7 cellular contexts compared by ENCODE assay signal in the genomic region with DNA sequence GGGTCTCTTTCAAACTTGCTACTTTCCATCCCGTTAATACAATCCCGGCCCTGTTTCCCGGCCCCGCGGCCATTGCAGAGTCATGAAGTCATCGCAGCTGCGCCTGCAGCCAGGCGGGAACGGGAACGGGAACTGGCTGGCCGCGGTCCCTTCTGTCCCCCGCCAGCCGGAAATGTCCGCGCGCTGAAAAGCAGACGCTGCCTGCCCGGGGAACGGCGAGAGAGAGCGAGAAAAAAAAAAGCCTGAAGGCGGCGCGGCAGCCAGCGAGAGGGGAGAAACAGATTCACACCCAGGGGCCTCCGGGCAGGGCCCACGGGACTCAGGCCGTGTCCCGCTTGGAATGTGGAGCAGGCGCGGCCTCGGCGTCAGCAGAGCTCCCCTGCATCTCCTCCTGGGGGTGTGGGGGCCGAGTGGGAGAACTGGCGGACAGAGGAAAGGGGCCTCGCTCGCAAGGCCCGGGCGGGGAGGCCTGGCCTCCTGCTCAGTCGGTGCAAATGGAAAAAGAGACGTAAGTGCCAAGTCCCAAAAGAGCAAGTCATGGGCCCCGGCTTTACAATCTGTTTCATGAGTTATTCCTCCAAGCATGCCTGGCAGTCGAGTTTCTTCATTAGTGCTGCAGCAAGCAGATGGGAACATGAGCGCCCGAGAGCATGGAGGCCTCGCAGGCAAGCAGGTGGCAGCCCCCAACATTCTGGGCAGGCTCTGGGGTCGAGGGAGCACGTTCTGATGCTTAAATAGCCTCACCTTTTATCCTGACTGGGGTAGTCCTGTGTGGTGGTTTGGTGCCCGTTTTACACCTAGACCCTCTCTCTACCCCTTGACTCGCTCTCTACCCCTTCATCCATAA.
DNase-seq lines count a peak whose midpoint lies in the region; ATAC-seq and TF ChIP-seq lines count a peak whose summit lies in the region.

No MANE protein-coding gene starts in this region.

- peak; percentile 66 for DNase-seq in HCEC 1CT
- DNase-seq in fibroblast of gingiva (ENCODE audit: low read depth): peak; percentile 87
- DNase-seq in middle frontal gyrus (ENCODE audit: extremely low spot score, low spot score): peak; percentile 73
- DNase-seq in upper lobe of left lung: peak; percentile 59 to 91

- TF ChIP-seq POLR2A in upper lobe of left lung (IDR thresholded peaks at IDR 0.05): no peak

- TF ChIP-seq EP300 in upper lobe of left lung (IDR thresholded peaks at IDR 0.05): no peak

- no peaks in the 10 kb centered on the region for H3K36me3 ChIP-seq in upper lobe of left lung

- peak overlapping the region; percentile 56 to 80 (median 71) for H3K27ac ChIP-seq in upper lobe of left lung

- peak in 1 of 6 experiments; percentile 24 for TF ChIP-seq CTCF in upper lobe of left lung (IDR thresholded peaks at IDR 0.05)

- no peaks in the 10 kb centered on the region for H3K27me3 ChIP-seq in upper lobe of left lung

- no peaks in the 10 kb centered on the region for H3K9me3 ChIP-seq in upper lobe of left lung

- WGBS in upper lobe of left lung, 2 donors: 19 to 26% methylated on average over 31 to 51 of the region's 51 CpGs

- ATAC-seq in SK-N-SH treated with all-trans-retinoic acid at 6 μM for 48 hours (peak; percentile 86), upper lobe of left lung (ENCODE audit: low FRiP score in 2 of 2) (peak; percentile 62 to 96), HG03378 (IDR thresholded peaks at IDR 0.05; ENCODE audit: unreplicated experiment) (no peak), GM18873 (IDR thresholded peaks at IDR 0.05; ENCODE audit: low FRiP score, unreplicated experiment) (no peak)

- H3K4me1 ChIP-seq in upper lobe of left lung: peaks cover 0 to 14% (median 2%) of the 10 kb centered on the region in 4 donors

- peak overlapping the region in 3 of 4 donors; percentile 16 to 42 (median 38) for H3K4me3 ChIP-seq in upper lobe of left lung

TF ChIP-seq in SK-N-SH treated with all-trans-retinoic acid at 6 μM for 48 hours, 23 proteins besides CTCF, POLR2A, EP300 and RAD21:
- TF ChIP-seq GLIS3 (CRISPR knock-in tag; IDR thresholded peaks at IDR 0.05) (no peak), ISL1 (CRISPR knock-in tag; IDR thresholded peaks at IDR 0.05) (no peak), ZNF70 (CRISPR knock-in tag; IDR thresholded peaks at IDR 0.05) (no peak), SNAI2 (CRISPR knock-in tag; IDR thresholded peaks at IDR 0.05) (no peak), ZFP30 (CRISPR knock-in tag; IDR thresholded peaks at IDR 0.05) (no peak), TOX (CRISPR knock-in tag; IDR thresholded peaks at IDR 0.05; ENCODE audit: borderline replicate concordance) (no peak), ARNTL (CRISPR knock-in tag; IDR thresholded peaks at IDR 0.05; ENCODE audit: borderline replicate concordance, low read depth) (no peak), BACH2 (CRISPR knock-in tag; IDR thresholded peaks at IDR 0.05; ENCODE audit: borderline replicate concordance) (no peak), ZNF8 (CRISPR knock-in tag; IDR thresholded peaks at IDR 0.05) (no peak), ZNF565 (CRISPR knock-in tag; conservative IDR thresholded peaks at IDR 0.05; ENCODE audit: low read depth) (no peak), ZFP3 (CRISPR knock-in tag; IDR thresholded peaks at IDR 0.05) (no peak), PPARA (CRISPR knock-in tag; IDR thresholded peaks at IDR 0.05; ENCODE audit: borderline replicate concordance) (no peak), RARB (CRISPR knock-in tag; IDR thresholded peaks at IDR 0.05) (no peak), CREB5 (CRISPR knock-in tag; IDR thresholded peaks at IDR 0.05; ENCODE audit: low read depth) (no peak), CSDC2 (CRISPR knock-in tag; IDR thresholded peaks at IDR 0.05) (no peak), ZC3H10 (CRISPR knock-in tag; IDR thresholded peaks at IDR 0.05) (no peak)
- TF ChIP-seq, protein P1, sequence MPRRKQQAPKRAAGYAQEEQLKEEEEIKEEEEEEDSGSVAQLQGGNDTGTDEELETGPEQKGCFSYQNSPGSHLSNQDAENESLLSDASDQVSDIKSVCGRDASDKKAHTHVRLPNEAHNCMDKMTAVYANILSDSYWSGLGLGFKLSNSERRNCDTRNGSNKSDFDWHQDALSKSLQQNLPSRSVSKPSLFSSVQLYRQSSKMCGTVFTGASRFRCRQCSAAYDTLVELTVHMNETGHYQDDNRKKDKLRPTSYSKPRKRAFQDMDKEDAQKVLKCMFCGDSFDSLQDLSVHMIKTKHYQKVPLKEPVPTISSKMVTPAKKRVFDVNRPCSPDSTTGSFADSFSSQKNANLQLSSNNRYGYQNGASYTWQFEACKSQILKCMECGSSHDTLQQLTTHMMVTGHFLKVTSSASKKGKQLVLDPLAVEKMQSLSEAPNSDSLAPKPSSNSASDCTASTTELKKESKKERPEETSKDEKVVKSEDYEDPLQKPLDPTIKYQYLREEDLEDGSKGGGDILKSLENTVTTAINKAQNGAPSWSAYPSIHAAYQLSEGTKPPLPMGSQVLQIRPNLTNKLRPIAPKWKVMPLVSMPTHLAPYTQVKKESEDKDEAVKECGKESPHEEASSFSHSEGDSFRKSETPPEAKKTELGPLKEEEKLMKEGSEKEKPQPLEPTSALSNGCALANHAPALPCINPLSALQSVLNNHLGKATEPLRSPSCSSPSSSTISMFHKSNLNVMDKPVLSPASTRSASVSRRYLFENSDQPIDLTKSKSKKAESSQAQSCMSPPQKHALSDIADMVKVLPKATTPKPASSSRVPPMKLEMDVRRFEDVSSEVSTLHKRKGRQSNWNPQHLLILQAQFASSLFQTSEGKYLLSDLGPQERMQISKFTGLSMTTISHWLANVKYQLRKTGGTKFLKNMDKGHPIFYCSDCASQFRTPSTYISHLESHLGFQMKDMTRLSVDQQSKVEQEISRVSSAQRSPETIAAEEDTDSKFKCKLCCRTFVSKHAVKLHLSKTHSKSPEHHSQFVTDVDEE (CRISPR knock-in tag; IDR thresholded peaks at IDR 0.05): no peak
- TF ChIP-seq, protein P2, sequence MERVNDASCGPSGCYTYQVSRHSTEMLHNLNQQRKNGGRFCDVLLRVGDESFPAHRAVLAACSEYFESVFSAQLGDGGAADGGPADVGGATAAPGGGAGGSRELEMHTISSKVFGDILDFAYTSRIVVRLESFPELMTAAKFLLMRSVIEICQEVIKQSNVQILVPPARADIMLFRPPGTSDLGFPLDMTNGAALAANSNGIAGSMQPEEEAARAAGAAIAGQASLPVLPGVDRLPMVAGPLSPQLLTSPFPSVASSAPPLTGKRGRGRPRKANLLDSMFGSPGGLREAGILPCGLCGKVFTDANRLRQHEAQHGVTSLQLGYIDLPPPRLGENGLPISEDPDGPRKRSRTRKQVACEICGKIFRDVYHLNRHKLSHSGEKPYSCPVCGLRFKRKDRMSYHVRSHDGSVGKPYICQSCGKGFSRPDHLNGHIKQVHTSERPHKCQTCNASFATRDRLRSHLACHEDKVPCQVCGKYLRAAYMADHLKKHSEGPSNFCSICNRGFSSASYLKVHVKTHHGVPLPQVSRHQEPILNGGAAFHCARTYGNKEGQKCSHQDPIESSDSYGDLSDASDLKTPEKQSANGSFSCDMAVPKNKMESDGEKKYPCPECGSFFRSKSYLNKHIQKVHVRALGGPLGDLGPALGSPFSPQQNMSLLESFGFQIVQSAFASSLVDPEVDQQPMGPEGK (CRISPR knock-in tag; IDR thresholded peaks at IDR 0.05; ENCODE audit: borderline replicate concordance): no peak
- TF ChIP-seq, protein P3, sequence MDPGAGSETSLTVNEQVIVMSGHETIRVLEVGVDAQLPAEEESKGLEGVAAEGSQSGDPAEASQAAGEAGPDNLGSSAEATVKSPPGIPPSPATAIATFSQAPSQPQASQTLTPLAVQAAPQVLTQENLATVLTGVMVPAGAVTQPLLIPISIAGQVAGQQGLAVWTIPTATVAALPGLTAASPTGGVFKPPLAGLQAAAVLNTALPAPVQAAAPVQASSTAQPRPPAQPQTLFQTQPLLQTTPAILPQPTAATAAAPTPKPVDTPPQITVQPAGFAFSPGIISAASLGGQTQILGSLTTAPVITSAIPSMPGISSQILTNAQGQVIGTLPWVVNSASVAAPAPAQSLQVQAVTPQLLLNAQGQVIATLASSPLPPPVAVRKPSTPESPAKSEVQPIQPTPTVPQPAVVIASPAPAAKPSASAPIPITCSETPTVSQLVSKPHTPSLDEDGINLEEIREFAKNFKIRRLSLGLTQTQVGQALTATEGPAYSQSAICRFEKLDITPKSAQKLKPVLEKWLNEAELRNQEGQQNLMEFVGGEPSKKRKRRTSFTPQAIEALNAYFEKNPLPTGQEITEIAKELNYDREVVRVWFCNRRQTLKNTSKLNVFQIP (CRISPR knock-in tag; IDR thresholded peaks at IDR 0.05; ENCODE audit: borderline replicate concordance, low read depth): no peak
- TF ChIP-seq, protein P4, sequence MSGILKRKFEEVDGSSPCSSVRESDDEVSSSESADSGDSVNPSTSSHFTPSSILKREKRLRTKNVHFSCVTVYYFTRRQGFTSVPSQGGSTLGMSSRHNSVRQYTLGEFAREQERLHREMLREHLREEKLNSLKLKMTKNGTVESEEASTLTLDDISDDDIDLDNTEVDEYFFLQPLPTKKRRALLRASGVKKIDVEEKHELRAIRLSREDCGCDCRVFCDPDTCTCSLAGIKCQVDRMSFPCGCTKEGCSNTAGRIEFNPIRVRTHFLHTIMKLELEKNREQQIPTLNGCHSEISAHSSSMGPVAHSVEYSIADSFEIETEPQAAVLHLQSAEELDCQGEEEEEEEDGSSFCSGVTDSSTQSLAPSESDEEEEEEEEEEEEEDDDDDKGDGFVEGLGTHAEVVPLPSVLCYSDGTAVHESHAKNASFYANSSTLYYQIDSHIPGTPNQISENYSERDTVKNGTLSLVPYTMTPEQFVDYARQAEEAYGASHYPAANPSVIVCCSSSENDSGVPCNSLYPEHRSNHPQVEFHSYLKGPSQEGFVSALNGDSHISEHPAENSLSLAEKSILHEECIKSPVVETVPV (CRISPR knock-in tag; IDR thresholded peaks at IDR 0.05): no peak
TF ChIP-seq in SK-N-SH treated with all-trans-retinoic acid at 6 μM for 48 hours: peak in this region for 0.

Comparison
In these comparisons a context has a peak if more than half of its experiments do, and no peak if none do; other contexts are left out.
1. ATAC-seq: peak in SK-N-SH treated with all-trans-retinoic acid at 6 μM for 48 hours (single experiment) and upper lobe of left lung (2 of 2); none in HG03378 (single experiment) and GM18873 (single experiment).
2. Peak in every context shown above with its lines, with median percentiles within 50 percentile points of each other: DNase-seq.